In the genomic region with DNA sequence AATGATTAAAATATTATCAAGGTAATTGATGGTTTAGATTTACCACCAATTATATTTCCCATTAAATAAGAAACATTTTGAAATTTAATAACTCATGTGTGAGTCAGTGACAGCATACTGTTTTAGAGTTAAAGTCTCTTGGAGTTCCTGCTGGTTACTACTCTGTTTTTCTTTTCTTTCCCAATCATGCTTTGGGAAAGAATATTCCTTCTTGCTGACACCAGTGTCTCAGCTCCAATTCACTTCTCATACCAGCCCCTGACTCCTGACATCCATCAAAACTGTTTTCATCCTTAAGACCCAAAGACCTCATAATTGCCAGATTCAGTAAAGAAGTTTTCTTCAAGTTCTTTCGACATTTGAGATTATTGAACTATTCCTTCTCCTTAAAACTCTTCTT, we compare ENCODE assay signal across 17 cellular contexts.
"Had no signal": no experiment of that assay in that cellular context is flagged by ENCODE, and none has a peak within 500 bp of the region (broad histone marks: within the 10 kb centered on the region; RNA-seq: fewer than 3 reads in every experiment).

No MANE protein-coding gene starts in this region.

- H3K27ac Mint-ChIP-seq: activated CD4-positive, alpha-beta memory T cell treated with anti-CD3 and anti-CD28 coated beads, Interleukin-2, amount 10 ng/mL, durations not matched to agents 7 days and 5 days; activated naive CD4-positive, alpha-beta T cell treated with anti-CD3 and anti-CD28 coated beads, Interleukin-2, amount 50 U/mL, for 24 hours; neural progenitor cell; stimulated activated naive CD8-positive, alpha-beta T cell treated with anti-CD3 and anti-CD28 coated beads, Interleukin-15, Interleukin-2, amounts not matched to agents 100 ng/mL and 50 ng/mL, for 24 hours; type B pancreatic cell had no signal

- H3K4me2 ChIP-seq: neural progenitor cell had no signal

- H3K4me1 ChIP-seq: left lung, neural progenitor cell, pancreas had no signal

- H3K9me3 Mint-ChIP-seq: activated CD4-positive, alpha-beta memory T cell treated with anti-CD3 and anti-CD28 coated beads, Interleukin-2, amount 10 ng/mL, durations not matched to agents 7 days and 5 days; neural progenitor cell; stimulated activated naive CD8-positive, alpha-beta T cell treated with anti-CD3 and anti-CD28 coated beads, Interleukin-15, Interleukin-2, amounts not matched to agents 100 ng/mL and 50 ng/mL, for 24 hours had no signal

- H3K36me3 ChIP-seq: left lung, neural progenitor cell, pancreas, spleen had no signal

- H3K27me3 Mint-ChIP-seq: activated CD4-positive, alpha-beta memory T cell treated with anti-CD3 and anti-CD28 coated beads, Interleukin-2, amount 10 ng/mL, durations not matched to agents 7 days and 5 days; activated naive CD4-positive, alpha-beta T cell treated with anti-CD3 and anti-CD28 coated beads, Interleukin-2, amount 50 U/mL, for 24 hours; brain; stimulated activated naive CD8-positive, alpha-beta T cell treated with anti-CD3 and anti-CD28 coated beads, Interleukin-15, Interleukin-2, amounts not matched to agents 100 ng/mL and 50 ng/mL, for 24 hours; type B pancreatic cell had no signal

- H3K4me1 Mint-ChIP-seq: activated CD4-positive, alpha-beta memory T cell treated with anti-CD3 and anti-CD28 coated beads, Interleukin-2, amount 10 ng/mL, durations not matched to agents 7 days and 5 days; neural progenitor cell had no signal

- ATAC-seq: left lung, pancreas, sciatic nerve had no signal

- DNase-seq: activated CD4-positive, alpha-beta memory T cell treated with anti-CD3 and anti-CD28 coated beads, Interleukin-2, amount 10 ng/mL, durations not matched to agents 7 days and 5 days; activated effector memory CD4-positive, alpha-beta T cell treated with anti-CD3 and anti-CD28 coated beads, Interleukin-2, amount 50 U/mL, for 16 hours; activated T-cell treated with anti-CD3 and anti-CD28 coated beads, Interleukin-2, amount 50 U/mL, for 48 hours; amniotic stem cell; cerebellar nuclear complex; hippocampal formation; kidney; left lung; mammary epithelial cell; pancreas; spleen had no signal

- H3K36me3 Mint-ChIP-seq: neural progenitor cell had no signal

- H3K4me3 ChIP-seq: left lung, neural progenitor cell, pancreas, spleen had no signal

- H2AFZ ChIP-seq: neural progenitor cell had no signal

- H3K9me3 ChIP-seq: left lung, pancreas, spleen had no signal

- H3K4me3 Mint-ChIP-seq: activated CD4-positive, alpha-beta memory T cell treated with anti-CD3 and anti-CD28 coated beads, Interleukin-2, amount 10 ng/mL, durations not matched to agents 7 days and 5 days; activated naive CD4-positive, alpha-beta T cell treated with anti-CD3 and anti-CD28 coated beads, Interleukin-2, amount 50 U/mL, for 24 hours; brain; neural progenitor cell; stimulated activated naive CD8-positive, alpha-beta T cell treated with anti-CD3 and anti-CD28 coated beads, Interleukin-15, Interleukin-2, amounts not matched to agents 100 ng/mL and 50 ng/mL, for 24 hours; type B pancreatic cell had no signal

- H3K27ac ChIP-seq: left lung, neural progenitor cell, pancreas, spleen had no signal

- H3K27me3 ChIP-seq: left lung, neural progenitor cell, pancreas, spleen had no signal
